In genomic region chr18:58468191-58468590, GRCh38 we compare ENCODE assay signal across 28 cellular contexts.
"Had no signal": no experiment of that assay in that cellular context is flagged by ENCODE, and none has a peak within 500 bp of the region (broad histone marks: within the 10 kb centered on the region; RNA-seq: fewer than 3 reads in every experiment).

No MANE protein-coding gene starts in this region.

- H3K4me2 ChIP-seq: neural progenitor cell had no signal

- H3K4me3 ChIP-seq: left ventricle myocardium inferior, lung, neural progenitor cell, spleen, suprapubic skin, thoracic aorta, tibial artery, upper lobe of right lung had no signal

- H3K9me3 ChIP-seq: left ventricle myocardium inferior, neutrophil, suprapubic skin, thoracic aorta, tibial artery, upper lobe of right lung had no signal

- H3K27ac Mint-ChIP-seq: immature natural killer cell; naive B cell; natural killer cell; nephron progenitor cell; neural progenitor cell; stimulated activated effector memory CD8-positive, alpha-beta T cell treated with anti-CD3 and anti-CD28 coated beads, Interleukin-12 subunit alpha, Interleukin-12 subunit beta, amount 100 ng/mL, for 72 hours; stimulated activated naive CD8-positive, alpha-beta T cell treated with anti-CD3 and anti-CD28 coated beads, Interleukin-15, Interleukin-2, amounts not matched to agents 100 ng/mL and 50 ng/mL, for 24 hours had no signal

- H3K27ac ChIP-seq: left ventricle myocardium inferior, neural progenitor cell, neutrophil, parathyroid adenoma, spleen, suprapubic skin, thoracic aorta, tibial artery, upper lobe of right lung had no signal

- DNase-seq: hypothalamus; immature natural killer cell; left ventricle myocardium inferior; mesenchymal stem cell; naive B cell; natural killer cell; nephron progenitor cell; occipital lobe; retina; right cardiac atrium; small intestine; spleen; stimulated activated CD4-positive, alpha-beta T cell treated with anti-CD3 and anti-CD28 coated beads, Interleukin-4, amount 100 ng/mL, for 24 hours; stimulated activated naive CD4-positive, alpha-beta T cell; tibial artery; trophoblast cell; upper lobe of right lung had no signal

- H3K36me3 Mint-ChIP-seq: immature natural killer cell; natural killer cell; neural progenitor cell; stimulated activated effector memory CD8-positive, alpha-beta T cell treated with anti-CD3 and anti-CD28 coated beads, Interleukin-12 subunit alpha, Interleukin-12 subunit beta, amount 100 ng/mL, for 72 hours had no signal

- H3K79me2 ChIP-seq: parathyroid adenoma had no signal

- FAIRE-seq: islet of Langerhans, small intestine, urothelium cell line had no signal

- H3K36me3 ChIP-seq: left ventricle myocardium inferior, neural progenitor cell, neutrophil, spleen, suprapubic skin, thoracic aorta, tibial artery, upper lobe of right lung had no signal

- H3K4me3 Mint-ChIP-seq: immature natural killer cell; naive B cell; natural killer cell; nephron progenitor cell; neural progenitor cell; stimulated activated effector memory CD8-positive, alpha-beta T cell treated with anti-CD3 and anti-CD28 coated beads, Interleukin-12 subunit alpha, Interleukin-12 subunit beta, amount 100 ng/mL, for 72 hours; stimulated activated naive CD8-positive, alpha-beta T cell treated with anti-CD3 and anti-CD28 coated beads, Interleukin-15, Interleukin-2, amounts not matched to agents 100 ng/mL and 50 ng/mL, for 24 hours had no signal

- H3K9me3 Mint-ChIP-seq: immature natural killer cell, natural killer cell had no signal

- H3K9ac ChIP-seq: neural progenitor cell, parathyroid adenoma had no signal

- H3K4me1 Mint-ChIP-seq: immature natural killer cell; naive B cell; natural killer cell; nephron progenitor cell; neural progenitor cell; stimulated activated effector memory CD8-positive, alpha-beta T cell treated with anti-CD3 and anti-CD28 coated beads, Interleukin-12 subunit alpha, Interleukin-12 subunit beta, amount 100 ng/mL, for 72 hours had no signal

- H3K4me1 ChIP-seq: left ventricle myocardium inferior, neural progenitor cell, parathyroid adenoma, spleen, suprapubic skin, tibial artery, upper lobe of right lung had no signal

- H3K27me3 ChIP-seq: neural progenitor cell, upper lobe of right lung had no signal

- H2AFZ ChIP-seq: neural progenitor cell, parathyroid adenoma had no signal

- ATAC-seq: natural killer cell; right cardiac atrium; sciatic nerve; stimulated activated effector memory CD8-positive, alpha-beta T cell treated with anti-CD3 and anti-CD28 coated beads, Interleukin-12 subunit alpha, Interleukin-12 subunit beta, amount 100 ng/mL, for 72 hours; upper lobe of right lung had no signal

- H3K27me3 Mint-ChIP-seq: stimulated activated naive CD8-positive, alpha-beta T cell treated with anti-CD3 and anti-CD28 coated beads, Interleukin-15, Interleukin-2, amounts not matched to agents 100 ng/mL and 50 ng/mL, for 24 hours had no signal
